8 cellular contexts compared by ENCODE assay signal in genomic region chr19:19034204-19034624, GRCh38. TPM values are rescaled to one million over a fixed set of nuclear protein-coding genes. Genes with fewer than 3 reads are reported as not detected.
A peak's percentile ranks its signal among the peaks of the same experiment; 100 is the strongest.
DNase-seq lines count a peak whose midpoint lies in the region; ATAC-seq and TF ChIP-seq lines count a peak whose summit lies in the region.

No MANE protein-coding gene starts in this region.

- intact Hi-C loops in dorsolateral prefrontal cortex (cut with DNase I) = loop anchor here in 1 of 2 donors (5.0 kb wide), 1 partner anchor 37 kb away; no protein-coding TSS in a partner anchor

- H3K9me3 ChIP-seq in mesodermal cell (ENCODE audit: control insufficient read depth, low read length) = peaks cover 17% of the 10 kb centered on the region

- H3K27ac ChIP-seq in dorsolateral prefrontal cortex (peak overlapping the region in 54 of 59 donors; percentile 20 to 100 (median 98)), mesodermal cell (ENCODE audit: low read depth, low read length, severe bottlenecking) (peak overlapping the region; percentile 87)

- no peak for TF ChIP-seq CTCF in GM10248 (IDR thresholded peaks at IDR 0.05; ENCODE audit: control extremely low read depth, extremely low read depth, low read depth, missing control alignments)
- no peak for TF ChIP-seq CTCF in dorsolateral prefrontal cortex (IDR thresholded peaks at IDR 0.05 in 54 of 56, conservative IDR thresholded peaks at IDR 0.05 in 2 of 56; ENCODE audit: low read depth in 1 of 56, partially characterized antibody in 56 of 56)

- peak overlapping the region; percentile 70 to 99 (median 90) for H3K4me3 ChIP-seq in dorsolateral prefrontal cortex
- peak overlapping the region; percentile 97 for H3K4me3 ChIP-seq in mesodermal cell (ENCODE audit: extremely low read depth, insufficient read depth, low read length, poor library complexity, severe bottlenecking)

- no peaks in the 10 kb centered on the region for H3K27me3 ChIP-seq in dorsolateral prefrontal cortex

- H3K4me1 ChIP-seq in mesodermal cell (ENCODE audit: control insufficient read depth, insufficient read depth, low read length, poor library complexity, severe bottlenecking) = peaks cover 8% of the 10 kb centered on the region

- peak; percentile 47 for ATAC-seq in HG03378 (IDR thresholded peaks at IDR 0.05; ENCODE audit: unreplicated experiment)
- ATAC-seq in HG03045 (IDR thresholded peaks at IDR 0.05; ENCODE audit: unreplicated experiment) = no peak

- CTCF ChIA-PET in GM10248 (lab: Yijun Ruan, JAX) = no interaction called here

- H3K36me3 ChIP-seq in mesodermal cell (ENCODE audit: control insufficient read depth, insufficient read depth, low read length) = peaks cover 62% of the 10 kb centered on the region

- POLR2A ChIA-PET in GM10248 (lab: Yijun Ruan, JAX) = no interaction called here

- 9 to 12% methylated on average over 9 to 10 of the region's 10 CpGs for WGBS in mesodermal cell (ENCODE audit: insufficient coverage in 2 of 2), 2 experiments

- DNase-seq in GM10248 (ENCODE audit: extremely low spot score) = peak; percentile 85
- peak; percentile 13 for DNase-seq in NCI-H748 treated with DMSO at 0.1 percent for 48 hours (lab: John Stamatoyannopoulos, UW)
- peak; percentile 58 for DNase-seq in activated CD4-positive, alpha-beta T cell treated with anti-CD3 and anti-CD28 coated beads, Interleukin-2, amount 50 U/mL, for 1 hour
- peak in 5 of 10 donors; percentile 27 to 64 (median 53) for DNase-seq in dorsolateral prefrontal cortex
- DNase-seq in stimulated activated CD8-positive, alpha-beta memory T cell treated with anti-CD3 and anti-CD28 coated beads, Interleukin-15, amount 100 ng/mL, for 24 hours (ENCODE audit: low read depth) = peak; percentile 35

RNA-seq across cellular contexts. Expression of gene ARMC6, which starts 0.8 kb away (rescaled TPM):
- 10 to 100 TPM; 16.2 to 34.3 (median 24.2) TPM for total RNA-seq in dorsolateral prefrontal cortex
- 20.3 TPM for polyA plus RNA-seq in mesodermal cell (2013, experiment 1 of 2)
- polyA plus RNA-seq in mesodermal cell (2013, experiment 2 of 2) = 16.1 TPM

RNA-seq across cellular contexts. Expression of gene SUGP2, which starts 0.9 kb away (rescaled TPM):
- total RNA-seq in dorsolateral prefrontal cortex = 100 to 1,000 TPM; 143 to 254 (median 191) TPM
- polyA plus RNA-seq in mesodermal cell (2013, experiment 1 of 2) = 84.5 TPM
- polyA plus RNA-seq in mesodermal cell (2013, experiment 2 of 2) = 81.9 TPM

RNA-seq across cellular contexts. Expression of gene SLC25A42, which starts 29.6 kb away (rescaled TPM):
- total RNA-seq in dorsolateral prefrontal cortex = 10 to 100 TPM; 17.0 to 52.0 (median 27.3) TPM
- 7.8 TPM for polyA plus RNA-seq in mesodermal cell (2013, experiment 1 of 2)
- polyA plus RNA-seq in mesodermal cell (2013, experiment 2 of 2) = 8.8 TPM
